ENCODE assay signal across 28 cellular contexts in genomic region chr9:111531716-111532115, GRCh38.
"Had no signal": no experiment of that assay in that cellular context is flagged by ENCODE, and none has a peak within 500 bp of the region (broad histone marks: within the 10 kb centered on the region; RNA-seq: fewer than 3 reads in every experiment).

No MANE protein-coding gene starts in this region.

- H3K27ac ChIP-seq: stomach, suprapubic skin, testis, thoracic aorta, thyroid gland, tibial artery, tibial nerve, transverse colon, upper lobe of left lung, upper lobe of right lung, uterus, vagina had no signal

- H3K9me3 Mint-ChIP-seq: type B pancreatic cell had no signal

- H3K4me3 Mint-ChIP-seq: stimulated activated effector memory CD8-positive, alpha-beta T cell treated with anti-CD3 and anti-CD28 coated beads, Interleukin-12 subunit alpha, Interleukin-12 subunit beta, amount 100 ng/mL, for 72 hours; stimulated activated memory B cell treated with anti-CD40 and anti-IgM and Interleukin-4, amounts not matched to agents 10 μg/mL and 1 μg/mL and 100 μg/mL, for 72 hours; stimulated activated naive B cell treated with anti-CD40 and anti-IgM and Interleukin-4, amounts not matched to agents 10 μg/mL and 1 μg/mL and 100 μg/mL, for 72 hours; stimulated activated naive CD8-positive, alpha-beta T cell treated with anti-CD3 and anti-CD28 coated beads, Interleukin-15, amount 100 ng/mL, for 72 hours; stimulated activated naive CD8-positive, alpha-beta T cell treated with anti-CD3 and anti-CD28 coated beads, Interleukin-15, Interleukin-2, amounts not matched to agents 100 ng/mL and 50 ng/mL, for 24 hours; type B pancreatic cell had no signal

- H3K27ac Mint-ChIP-seq: stimulated activated effector memory CD8-positive, alpha-beta T cell treated with anti-CD3 and anti-CD28 coated beads, Interleukin-12 subunit alpha, Interleukin-12 subunit beta, amount 100 ng/mL, for 72 hours; stimulated activated memory B cell treated with anti-CD40 and anti-IgM and Interleukin-4, amounts not matched to agents 10 μg/mL and 1 μg/mL and 100 μg/mL, for 72 hours; stimulated activated naive B cell treated with anti-CD40 and anti-IgM and Interleukin-4, amounts not matched to agents 10 μg/mL and 1 μg/mL and 100 μg/mL, for 72 hours; stimulated activated naive CD8-positive, alpha-beta T cell treated with anti-CD3 and anti-CD28 coated beads, Interleukin-15, Interleukin-2, amounts not matched to agents 100 ng/mL and 50 ng/mL, for 24 hours; type B pancreatic cell had no signal

- ATAC-seq: stimulated activated effector memory CD8-positive, alpha-beta T cell treated with anti-CD3 and anti-CD28 coated beads, Interleukin-12 subunit alpha, Interleukin-12 subunit beta, amount 100 ng/mL, for 72 hours; stimulated activated memory B cell treated with anti-CD40 and anti-IgM and Interleukin-4, amounts not matched to agents 10 μg/mL and 1 μg/mL and 100 μg/mL, for 72 hours; stimulated activated naive B cell treated with anti-CD40 and anti-IgM and Interleukin-4, amounts not matched to agents 10 μg/mL and 1 μg/mL and 100 μg/mL, for 72 hours; stimulated activated naive CD8-positive, alpha-beta T cell treated with anti-CD3 and anti-CD28 coated beads, Interleukin-15, amount 100 ng/mL, for 72 hours; stimulated activated naive CD8-positive, alpha-beta T cell treated with anti-CD3 and anti-CD28 coated beads, Interleukin-15, Interleukin-2, amounts not matched to agents 100 U/mL and 50 U/mL, for 24 hours; upper lobe of right lung had no signal

- H3K4me3 ChIP-seq: stomach, suprapubic skin, testis, thoracic aorta, thyroid gland, tibial artery, tibial nerve, transverse colon, upper lobe of left lung, upper lobe of right lung, uterus, vagina had no signal

- FAIRE-seq: urothelium cell line had no signal

- DNase-seq: stimulated activated CD4-positive, alpha-beta T cell treated with anti-CD3 and anti-CD28 coated beads, Interleukin-2, amount 100 ng/mL, for 48 hours; stimulated activated CD4-positive, alpha-beta T cell treated with anti-CD3 and anti-CD28 coated beads, Interleukin-4, amount 100 ng/mL, for 1 hour; stimulated activated CD4-positive, alpha-beta T cell treated with anti-CD3 and anti-CD28 coated beads, Interleukin-4, amount 100 ng/mL, for 24 hours; stimulated activated CD4-positive, alpha-beta T cell treated with anti-CD3 and anti-CD28 coated beads, Interleukin-4, amount 100 ng/mL, for 4 hours; stimulated activated CD8-positive, alpha-beta memory T cell treated with anti-CD3 and anti-CD28 coated beads, Interleukin-4, amount 100 ng/mL, for 48 hours; stimulated activated naive B cell treated with anti-CD40 and anti-IgM and Interleukin-4, amounts not matched to agents 10 μg/mL and 1 μg/mL and 100 μg/mL, for 72 hours; stimulated activated naive CD4-positive, alpha-beta T cell; stimulated activated naive CD4-positive, alpha-beta T cell treated with Interleukin-2 at 50 U/mL for 16 hours; stimulated activated naive CD8-positive, alpha-beta T cell treated with anti-CD3 and anti-CD28 coated beads, Interleukin-15, amount 100 ng/mL, for 72 hours; stimulated activated naive CD8-positive, alpha-beta T cell treated with anti-CD3 and anti-CD28 coated beads, Interleukin-15, Interleukin-2, amounts not matched to agents 100 U/mL and 50 U/mL, for 24 hours; stomach; substantia nigra; testis; thyroid gland; tibial artery; transverse colon; upper lobe of left lung; upper lobe of right lung; uterus had no signal

- H3K27me3 ChIP-seq: stomach, suprapubic skin, testis, thyroid gland, tibial artery, tibial nerve, upper lobe of left lung, upper lobe of right lung, uterus, vagina had no signal

- H3K4me1 ChIP-seq: suprapubic skin, testis, tibial nerve, transverse colon, upper lobe of left lung, upper lobe of right lung, uterus had no signal

- H3K4me1 Mint-ChIP-seq: stimulated activated memory B cell treated with anti-CD40 and anti-IgM and Interleukin-4, amounts not matched to agents 10 μg/mL and 1 μg/mL and 100 μg/mL, for 72 hours; stimulated activated naive B cell treated with anti-CD40 and anti-IgM and Interleukin-4, amounts not matched to agents 10 μg/mL and 1 μg/mL and 100 μg/mL, for 72 hours; stimulated activated naive CD8-positive, alpha-beta T cell treated with anti-CD3 and anti-CD28 coated beads, Interleukin-15, amount 100 ng/mL, for 72 hours had no signal

- H3K27me3 Mint-ChIP-seq: stimulated activated memory B cell treated with anti-CD40 and anti-IgM and Interleukin-4, amounts not matched to agents 10 μg/mL and 1 μg/mL and 100 μg/mL, for 72 hours; stimulated activated naive CD8-positive, alpha-beta T cell treated with anti-CD3 and anti-CD28 coated beads, Interleukin-15, amount 100 ng/mL, for 72 hours; stimulated activated naive CD8-positive, alpha-beta T cell treated with anti-CD3 and anti-CD28 coated beads, Interleukin-15, Interleukin-2, amounts not matched to agents 100 ng/mL and 50 ng/mL, for 24 hours; type B pancreatic cell had no signal

- H3K9me3 ChIP-seq: testis, thyroid gland had no signal

- H3K36me3 ChIP-seq: uterus had no signal
